Comparison of ENCODE assay signal across 1 cellular context in the genomic region with DNA sequence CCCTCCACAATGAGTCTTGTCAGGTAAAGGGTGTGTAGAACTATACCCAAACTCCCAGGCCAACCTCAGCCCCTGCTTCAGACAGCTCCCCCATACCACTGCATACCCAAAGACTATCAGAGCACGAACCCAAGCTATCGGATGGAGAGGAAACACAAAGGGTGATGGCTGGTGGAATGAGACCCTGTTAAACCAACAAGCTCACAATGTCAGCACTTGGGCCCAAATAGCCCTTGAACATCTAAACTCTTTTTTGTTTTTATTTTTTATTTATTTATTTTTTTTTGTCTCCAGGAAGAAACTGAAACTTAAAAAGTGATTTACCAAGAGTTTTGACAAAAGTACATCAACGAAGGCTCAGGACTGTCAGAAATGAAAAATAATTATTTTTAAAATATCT.
TF ChIP-seq lines count a peak whose summit lies in the region.

No MANE protein-coding gene starts in this region.

TF ChIP-seq in H1, 55 proteins besides CTCF, POLR2A, EP300 and RAD21:
- TF ChIP-seq CEBPB (IDR thresholded peaks at IDR 0.05; ENCODE audit: low read depth, low read length) (no peak), SP1 (IDR thresholded peaks at IDR 0.05; ENCODE audit: low read depth, low read length) (no peak), KDM1A (IDR thresholded peaks at IDR 0.05; ENCODE audit: borderline replicate concordance, low read length) (no peak), GTF2F1 (IDR thresholded peaks at IDR 0.05; ENCODE audit: borderline replicate concordance, low read depth, low read length) (no peak), BRCA1 (IDR thresholded peaks at IDR 0.05; ENCODE audit: low read depth, low read length) (no peak), NANOG (IDR thresholded peaks at IDR 0.05; ENCODE audit: insufficient read depth, low read depth, low read length, poor library complexity, severe bottlenecking) (no peak), RBBP5 (IDR thresholded peaks at IDR 0.05; ENCODE audit: borderline replicate concordance, low read depth, low read length) (no peak), NRF1 (IDR thresholded peaks at IDR 0.05; ENCODE audit: low read depth, low read length) (no peak), PHF8 (conservative IDR thresholded peaks at IDR 0.05; ENCODE audit: low read depth, low read length) (no peak), HDAC6 (IDR thresholded peaks at IDR 0.05; ENCODE audit: low read depth, low read length) (no peak), ZNF274 (IDR thresholded peaks at IDR 0.05; ENCODE audit: borderline replicate concordance, extremely low read depth, low read length) (no peak), CREB1 (IDR thresholded peaks at IDR 0.05) (no peak)
- TF ChIP-seq, protein P1, sequence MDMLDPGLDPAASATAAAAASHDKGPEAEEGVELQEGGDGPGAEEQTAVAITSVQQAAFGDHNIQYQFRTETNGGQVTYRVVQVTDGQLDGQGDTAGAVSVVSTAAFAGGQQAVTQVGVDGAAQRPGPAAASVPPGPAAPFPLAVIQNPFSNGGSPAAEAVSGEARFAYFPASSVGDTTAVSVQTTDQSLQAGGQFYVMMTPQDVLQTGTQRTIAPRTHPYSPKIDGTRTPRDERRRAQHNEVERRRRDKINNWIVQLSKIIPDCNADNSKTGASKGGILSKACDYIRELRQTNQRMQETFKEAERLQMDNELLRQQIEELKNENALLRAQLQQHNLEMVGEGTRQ (IDR thresholded peaks at IDR 0.05; ENCODE audit: low read length), result no peak
